Comparison of ENCODE assay signal across 22 cellular contexts in genomic region chr13:30647420-30647819, GRCh38. TPM values are rescaled to one million over a fixed set of nuclear protein-coding genes. Genes with fewer than 3 reads are reported as not detected.
DNase-seq lines count a peak whose midpoint lies in the region; ATAC-seq, FAIRE-seq and TF ChIP-seq lines count a peak whose summit lies in the region.
"Had no signal": no experiment of that assay in that cellular context is flagged by ENCODE, and none has a peak within 500 bp of the region (broad histone marks: within the 10 kb centered on the region; RNA-seq: fewer than 3 reads in every experiment).

No MANE protein-coding gene starts in this region.

- peaks cover 0 to 2% (median 0%) of the 10 kb centered on the region in 7 donors for H3K9me3 Mint-ChIP-seq in CD4-positive, CD25-positive, alpha-beta regulatory T cell
- H3K9me3 Mint-ChIP-seq in memory B cell: no peaks in the 10 kb centered on the region
- H3K9me3 Mint-ChIP-seq: CD4-positive, alpha-beta T cell had no signal

- H3K27ac ChIP-seq in CD4-positive, CD25-positive, alpha-beta regulatory T cell (ENCODE audit: insufficient read depth, low read length, poor library complexity, severe bottlenecking): no peak overlapping the region
- H3K27ac ChIP-seq in WERI-Rb-1 (peak overlapping the region; percentile 46), aorta (ENCODE audit: low read depth in 1 of 2, low read length in 2 of 2) (no peak overlapping the region), upper lobe of right lung (no peak overlapping the region)
- H3K27ac ChIP-seq: ovary, suprapubic skin had no signal

- 79 to 83% methylated on average over 3 of the region's 3 CpGs for WGBS in aorta, 2 donors

- no peaks in the 10 kb centered on the region for H3K27me3 ChIP-seq in CD4-positive, CD25-positive, alpha-beta regulatory T cell (ENCODE audit: control insufficient read depth, insufficient read depth, low read length)
- H3K27me3 ChIP-seq in WERI-Rb-1 (ENCODE audit: insufficient read depth, low read depth, severe bottlenecking) (no peaks in the 10 kb centered on the region), aorta (ENCODE audit: control insufficient read depth in 1 of 2, insufficient read depth in 2 of 2, low read length in 1 of 2) (no peaks in the 10 kb centered on the region), upper lobe of right lung (no peaks in the 10 kb centered on the region)
- H3K27me3 ChIP-seq: ovary, suprapubic skin had no signal

- no peak for TF ChIP-seq CTCF in WERI-Rb-1 (IDR thresholded peaks at IDR 0.05; ENCODE audit: low read depth, low read length)
- TF ChIP-seq CTCF in upper lobe of right lung (IDR thresholded peaks at IDR 0.05): no peak

- peaks cover 20 to 36% (median 33%) of the 10 kb centered on the region in 4 donors for H3K4me1 Mint-ChIP-seq in CD4-positive, CD25-positive, alpha-beta regulatory T cell
- H3K4me1 Mint-ChIP-seq in memory B cell: peaks cover 26% of the 10 kb centered on the region

- TF ChIP-seq POLR2A in GM12891 (IDR thresholded peaks at IDR 0.05; ENCODE audit: low read depth, low read length): no peak

- no peaks in the 10 kb centered on the region for H3K4me1 ChIP-seq in CD4-positive, CD25-positive, alpha-beta regulatory T cell (ENCODE audit: control insufficient read depth, insufficient read depth, low read length, poor library complexity, severe bottlenecking)
- H3K4me1 ChIP-seq in aorta (ENCODE audit: control insufficient read depth in 1 of 2, insufficient read depth in 2 of 2, low read length in 2 of 2) (peaks cover 0 to 2% of the 10 kb centered on the region in 2 donors), upper lobe of right lung (no peaks in the 10 kb centered on the region)
- H3K4me1 ChIP-seq: suprapubic skin had no signal

- FAIRE-seq in GM12891 (lab: Jason Lieb, UNC): peak; percentile 28
- FAIRE-seq: astrocyte, GM12892, TTC549 had no signal

- H3K36me3 Mint-ChIP-seq in CD4-positive, CD25-positive, alpha-beta regulatory T cell: peaks cover 45% of the 10 kb centered on the region
- peaks cover 40% of the 10 kb centered on the region for H3K36me3 Mint-ChIP-seq in memory B cell

- intact Hi-C loops in aorta (cut with DNase I) (no loop called here), upper lobe of right lung (cut with DNase I) (no loop called here)

- no peak overlapping the region for H3K4me3 Mint-ChIP-seq in CD4-positive, CD25-positive, alpha-beta regulatory T cell
- H3K4me3 Mint-ChIP-seq in memory B cell: peak overlapping the region; percentile 51
- H3K4me3 Mint-ChIP-seq: CD4-positive, alpha-beta T cell had no signal

- no peaks in the 10 kb centered on the region for H3K27me3 Mint-ChIP-seq in CD4-positive, CD25-positive, alpha-beta regulatory T cell
- no peaks in the 10 kb centered on the region for H3K27me3 Mint-ChIP-seq in memory B cell
- H3K27me3 Mint-ChIP-seq: CD4-positive, alpha-beta T cell had no signal

- H3K4me3 ChIP-seq in CD4-positive, CD25-positive, alpha-beta regulatory T cell (ENCODE audit: low read depth, low read length): no peak overlapping the region
- H3K4me3 ChIP-seq in WERI-Rb-1 (ENCODE audit: low read depth, low read length) (no peak overlapping the region), aorta (ENCODE audit: low read length in 2 of 2) (no peak overlapping the region), upper lobe of right lung (no peak overlapping the region)
- H3K4me3 ChIP-seq: ovary, suprapubic skin had no signal

- no peak for ATAC-seq in CD4-positive, CD25-positive, alpha-beta regulatory T cell (ENCODE audit: low read depth in 2 of 2)
- ATAC-seq in memory B cell (ENCODE audit: low read depth): no peak
- ATAC-seq in aorta (ENCODE audit: low FRiP score): no peak
- no peak for ATAC-seq in GM21447 (IDR thresholded peaks at IDR 0.05; ENCODE audit: unreplicated experiment)
- ATAC-seq in upper lobe of right lung: no peak
- ATAC-seq: esophagus mucosa, HCT116, right cardiac atrium had no signal

- H3K9me3 ChIP-seq in CD4-positive, CD25-positive, alpha-beta regulatory T cell (ENCODE audit: control insufficient read depth in 2 of 2, low read length in 2 of 2): no peaks in the 10 kb centered on the region
- no peaks in the 10 kb centered on the region for H3K9me3 ChIP-seq in WERI-Rb-1 (ENCODE audit: severe bottlenecking)
- no peaks in the 10 kb centered on the region for H3K9me3 ChIP-seq in aorta (ENCODE audit: control insufficient read depth, low read length)
- H3K9me3 ChIP-seq in upper lobe of right lung: no peaks in the 10 kb centered on the region
- H3K9me3 ChIP-seq: ovary, suprapubic skin had no signal

- DNase-seq in CD4-positive, CD25-positive, alpha-beta regulatory T cell: no peak
- no peak for DNase-seq in GM12891 (ENCODE audit: insufficient read length, low spot score)
- no peak for DNase-seq in WERI-Rb-1
- no peak for DNase-seq in memory B cell (ENCODE audit: low spot score in 2 of 2)
- no peak for DNase-seq in aorta
- DNase-seq in upper lobe of right lung: no peak
- DNase-seq: activated CD4-positive, alpha-beta T cell treated with anti-CD3 and anti-CD28 coated beads for 48 hours; activated CD8-positive, alpha-beta memory T cell treated with anti-CD3 and anti-CD28 coated beads, Interleukin-2, amount 50 U/mL, for 4 hours; CD4-positive, alpha-beta T cell; Kasumi-1; mesenchymal stem cell; NCI-H1105; ovary; right cardiac atrium; stimulated activated CD8-positive, alpha-beta memory T cell treated with anti-CD3 and anti-CD28 coated beads, Interleukin-4, amount 100 ng/mL, for 48 hours had no signal

- peak overlapping the region; percentile 1 to 74 (median 3) for H3K27ac Mint-ChIP-seq in CD4-positive, CD25-positive, alpha-beta regulatory T cell
- H3K27ac Mint-ChIP-seq in memory B cell: peak overlapping the region; percentile 94

- peaks cover 80% of the 10 kb centered on the region for H3K36me3 ChIP-seq in CD4-positive, CD25-positive, alpha-beta regulatory T cell (ENCODE audit: control insufficient read depth, insufficient read depth, low read length)
- H3K36me3 ChIP-seq in WERI-Rb-1: peaks cover 3% of the 10 kb centered on the region; the same call in 1 of the 2 replicates
- peaks cover 8 to 11% of the 10 kb centered on the region in 2 donors for H3K36me3 ChIP-seq in aorta (ENCODE audit: control insufficient read depth in 1 of 2, insufficient read depth in 2 of 2, low read length in 1 of 2)
- H3K36me3 ChIP-seq in upper lobe of right lung: peaks cover 85% of the 10 kb centered on the region
- H3K36me3 ChIP-seq: ovary had no signal

TF ChIP-seq in GM12891, 5 proteins besides CTCF, POLR2A, EP300 and RAD21:
- TF ChIP-seq TAF1 (IDR thresholded peaks at IDR 0.05; ENCODE audit: low read depth, low read length): no peak
- no peak for TF ChIP-seq SPI1 (IDR thresholded peaks at IDR 0.05; ENCODE audit: low read depth, low read length)
- TF ChIP-seq POLR2AphosphoS5 (IDR thresholded peaks at IDR 0.05; ENCODE audit: low read depth, low read length): no peak
- TF ChIP-seq POU2F2 (IDR thresholded peaks at IDR 0.05; ENCODE audit: low read depth, low read length): no peak
- TF ChIP-seq PAX5 (IDR thresholded peaks at IDR 0.05; ENCODE audit: insufficient read depth, low read length, severe bottlenecking): no peak

RNA-seq across cellular contexts. Expression of gene USPL1, which starts 29.7 kb away (rescaled TPM):
- total RNA-seq in CD4-positive, CD25-positive, alpha-beta regulatory T cell: 37.2 TPM
- 10 to 100 TPM; 11.9 to 19.7 (median 15.6) TPM for polyA plus RNA-seq in CD4-positive, CD25-positive, alpha-beta regulatory T cell
- 5.7 TPM for polyA plus RNA-seq in GM12891 (2012; ENCODE audit: low read depth, missing spikeins)
- total RNA-seq in aorta: 10 to 100 TPM; 15.6 to 18.8 TPM
- polyA plus RNA-seq in aorta: 1 to 10 TPM; 3.3 to 6.7 TPM
- 13.1 TPM for total RNA-seq in upper lobe of right lung
